In genomic region chr21:44390886-44391285, GRCh38 we compare ENCODE assay signal across 25 cellular contexts. TPM values are rescaled to one million over a fixed set of nuclear protein-coding genes. Genes with fewer than 3 reads are reported as not detected.
"Had no signal": no experiment of that assay in that cellular context is flagged by ENCODE, and none has a peak within 500 bp of the region (broad histone marks: within the 10 kb centered on the region; RNA-seq: fewer than 3 reads in every experiment).

No MANE protein-coding gene starts in this region.

- DNase-seq: activated CD4-positive, alpha-beta T cell treated with anti-CD3 and anti-CD28 coated beads for 4 hours; activated effector memory CD4-positive, alpha-beta T cell treated with anti-CD3 and anti-CD28 coated beads, Interleukin-2, amount 50 U/mL, for 16 hours; activated naive CD4-positive, alpha-beta T cell treated with Interleukin-2 at 50 U/mL for 16 hours; activated naive CD8-positive, alpha-beta T cell treated with anti-CD3 and anti-CD28 coated beads, Interleukin-2, amount 50 U/mL, for 24 hours; activated T-cell treated with anti-CD3 and anti-CD28 coated beads, Interleukin-2, amount 50 U/mL, for 1 hour; amniotic stem cell; body of pancreas; central memory CD4-positive, alpha-beta T cell; KG1; NCI-H1092; NCI-H1417; NCI-H345; NCI-H510A; NCI-H526 treated with DMSO at 0.1 percent for 48 hours; NK-92 treated with Interleukin-12 subunit alpha and Interleukin-12 subunit beta, amount 100 ng/mL, for 24 hours; Right ventricle myocardium superior; SJCRH30 had no signal

- H3K36me3 ChIP-seq: ascending aorta, Peyer's patch, SJCRH30 had no signal

- H3K9me3 ChIP-seq: ascending aorta, SJCRH30 had no signal

- H3K27ac Mint-ChIP-seq: activated naive CD4-positive, alpha-beta T cell treated with anti-CD3 and anti-CD28 coated beads, Interleukin-2, amount 50 U/mL, for 72 hours; activated naive CD8-positive, alpha-beta T cell treated with anti-CD3 and anti-CD28 coated beads, Interleukin-2, amount 50 U/mL, for 24 hours; IgD-negative memory B cell; T-helper 1 cell treated with Interleukin-12 subunit alpha and Interleukin-12 subunit beta and Interleukin-4 antibody, amounts not matched to agents 30 μg/mL and 1 μg/mL, for 36 hours had no signal

- ATAC-seq: activated CD4-positive, CD25-positive, alpha-beta regulatory T cell treated with anti-CD3 and anti-CD28 coated beads, Interleukin-2, amount 50 U/mL, for 24 hours; activated naive CD4-positive, alpha-beta T cell treated with anti-CD3 and anti-CD28 coated beads, Interleukin-2, amount 50 U/mL, for 72 hours; activated naive CD8-positive, alpha-beta T cell treated with anti-CD3 and anti-CD28 coated beads, Interleukin-2, amount 50 U/mL, for 24 hours; body of pancreas had no signal

- H3K27ac ChIP-seq: ascending aorta, body of pancreas, Peyer's patch, RWPE1, SJCRH30 had no signal

- H3K4me3 Mint-ChIP-seq: activated naive CD8-positive, alpha-beta T cell treated with anti-CD3 and anti-CD28 coated beads, Interleukin-2, amount 50 U/mL, for 24 hours; T-helper 1 cell treated with Interleukin-12 subunit alpha and Interleukin-12 subunit beta and Interleukin-4 antibody, amounts not matched to agents 30 μg/mL and 1 μg/mL, for 36 hours had no signal

- H3K27me3 ChIP-seq: ascending aorta, body of pancreas, Peyer's patch, SJCRH30 had no signal

- H3K4me1 Mint-ChIP-seq: activated naive CD8-positive, alpha-beta T cell treated with anti-CD3 and anti-CD28 coated beads, Interleukin-2, amount 50 U/mL, for 24 hours had no signal

- H3K4me3 ChIP-seq: ascending aorta, body of pancreas, Peyer's patch, SJCRH30 had no signal

- H3K9me3 Mint-ChIP-seq: activated naive CD8-positive, alpha-beta T cell treated with anti-CD3 and anti-CD28 coated beads, Interleukin-2, amount 50 U/mL, for 24 hours had no signal

- H3K27me3 Mint-ChIP-seq: activated naive CD8-positive, alpha-beta T cell treated with anti-CD3 and anti-CD28 coated beads, Interleukin-2, amount 50 U/mL, for 24 hours; IgD-negative memory B cell had no signal

- H3K4me1 ChIP-seq: ascending aorta, body of pancreas, Peyer's patch, SJCRH30 had no signal

RNA-seq across cellular contexts. Expression of gene TRPM2, which starts 37.5 kb away (rescaled TPM):
- total RNA-seq: LHCN-M2 had no signal
